ENCODE assay signal across 8 cellular contexts in the genomic region with DNA sequence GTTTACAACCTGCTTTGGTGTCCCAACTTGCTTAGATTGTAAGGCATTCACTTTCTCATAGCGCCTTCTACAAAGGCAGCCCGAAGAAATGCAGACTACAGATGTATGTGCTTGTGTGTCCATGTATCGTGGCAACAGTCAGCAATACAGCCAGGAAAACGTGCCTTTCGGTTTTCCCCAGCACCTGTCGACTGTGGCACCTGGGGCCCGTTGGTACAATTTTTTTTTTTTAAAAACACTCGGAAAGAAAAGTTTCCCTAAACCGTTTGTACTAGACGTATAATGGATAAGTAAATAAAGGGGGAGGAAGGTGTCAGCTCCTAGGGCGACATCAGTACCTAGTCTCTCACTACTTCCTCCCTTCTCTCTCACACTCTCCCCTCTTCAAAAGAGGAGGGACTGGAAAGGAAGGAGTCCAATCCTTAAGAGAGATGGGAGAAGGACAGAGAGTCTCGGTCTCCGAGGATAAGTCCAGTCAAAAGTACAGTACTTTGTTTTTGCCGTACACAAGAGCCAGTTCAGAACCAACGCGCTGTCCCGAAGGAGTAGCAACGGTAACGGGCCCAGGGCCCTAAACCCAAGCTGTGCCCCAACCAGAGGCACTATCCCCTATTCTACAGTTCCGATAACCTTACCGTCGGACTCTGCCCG. TPM values are rescaled to one million over a fixed set of nuclear protein-coding genes. Genes with fewer than 3 reads are reported as not detected.
A peak's percentile ranks its signal among the peaks of the same experiment; 100 is the strongest.
DNase-seq lines count a peak whose midpoint lies in the region; ATAC-seq and TF ChIP-seq lines count a peak whose summit lies in the region.

No MANE protein-coding gene starts in this region.

- H3K4me1 ChIP-seq in H9 (ENCODE audit: insufficient read depth, low read length) (no peaks in the 10 kb centered on the region), subcutaneous abdominal adipose tissue (ENCODE audit: control insufficient read depth in 5 of 5, insufficient read depth in 5 of 5, low read length in 5 of 5) (peaks cover 6 to 51% (median 40%) of the 10 kb centered on the region in 5 donors)

- H3K36me3 ChIP-seq in subcutaneous abdominal adipose tissue (ENCODE audit: control insufficient read depth in 5 of 5, insufficient read depth in 5 of 5, low read length in 5 of 5): peaks cover 15 to 24% (median 17%) of the 10 kb centered on the region in 5 donors

- H3K4me3 ChIP-seq in subcutaneous abdominal adipose tissue (ENCODE audit: low read depth in 1 of 5, low read length in 5 of 5): peak overlapping the region; percentile 99 to 100 (median 100)

- no peak overlapping the region for H4K91ac ChIP-seq in H9 (ENCODE audit: insufficient read length, low read depth, low read length)

- H3K14ac ChIP-seq in H9 (ENCODE audit: insufficient read depth, low read length): peak overlapping the region; percentile 86

- peak; percentile 24 for ATAC-seq in left colon

- H3K9ac ChIP-seq in H9 (ENCODE audit: extremely low read depth, insufficient read length, low read length) (peak overlapping the region; percentile 92), subcutaneous abdominal adipose tissue (ENCODE audit: low read length in 5 of 5) (peak overlapping the region; percentile 99 to 100 (median 100))

- H3K18ac ChIP-seq in H9 (ENCODE audit: insufficient read length, low read depth, low read length): peak overlapping the region; percentile 80

- no peak overlapping the region for H2BK12ac ChIP-seq in H9 (ENCODE audit: insufficient read length, low read depth, low read length)

- H3K4me1 Mint-ChIP-seq in H9: peaks cover 14 to 22% of the 10 kb centered on the region in 2 experiments

- peak overlapping the region; percentile 15 for H3K27ac ChIP-seq in H9 (ENCODE audit: insufficient read length, low read depth, low read length)
- peak overlapping the region; percentile 99 for H3K27ac ChIP-seq in subcutaneous abdominal adipose tissue (ENCODE audit: low read depth, low read length)

- no peak overlapping the region for H4K8ac ChIP-seq in H9 (replicated peaks; ENCODE audit: insufficient read length, low read depth, low read length)

- intact Hi-C loops in left colon (cut with DNase I, micrococcal nuclease): no loop called here

- H2BK20ac ChIP-seq in H9 (ENCODE audit: low read depth, low read length, poor library complexity, severe bottlenecking): no peak overlapping the region

- H3K4me3 Mint-ChIP-seq in H9: no peak overlapping the region

- H3K27me3 Mint-ChIP-seq in H9 (ENCODE audit: low read depth): no peaks in the 10 kb centered on the region

- H4K20me1 ChIP-seq in H9 (ENCODE audit: control insufficient read depth, insufficient read depth, insufficient read length): no peaks in the 10 kb centered on the region

- no peak overlapping the region for H3K27ac Mint-ChIP-seq in H9

- no peak for TF ChIP-seq CTCF in H9 (conservative IDR thresholded peaks at IDR 0.05)

- H2AK5ac ChIP-seq in H9 (ENCODE audit: insufficient read length, low read length): no peak overlapping the region

- H2BK15ac ChIP-seq in H9 (ENCODE audit: low read depth, low read length): no peak overlapping the region

- no peak overlapping the region for H3K4ac ChIP-seq in H9 (ENCODE audit: low read depth, low read length)

- H3K56ac ChIP-seq in H9 (ENCODE audit: insufficient read length, low read depth, low read length): no peak overlapping the region

- H3T11ph ChIP-seq in H9 (ENCODE audit: low read length): no peak overlapping the region

- no peak overlapping the region for H2AFZ ChIP-seq in H9 (ENCODE audit: low read length)

- H3K79me2 ChIP-seq in H9 (ENCODE audit: insufficient read depth, low read length): peaks cover 12% of the 10 kb centered on the region; the same call in 1 of the 2 replicates

- H3K23me2 ChIP-seq in H9 (ENCODE audit: insufficient read length, low read depth, low read length, poor library complexity, severe bottlenecking): peaks cover 7% of the 10 kb centered on the region

- H3K79me1 ChIP-seq in H9 (ENCODE audit: insufficient read depth, low read depth, low read length, poor library complexity, severe bottlenecking): peaks cover 6% of the 10 kb centered on the region

- H3K36me3 Mint-ChIP-seq in H9 (ENCODE audit: insufficient read depth in 1 of 3, low read depth in 3 of 3): peaks cover 6 to 36% (median 32%) of the 10 kb centered on the region in 3 experiments

- H4K5ac ChIP-seq in H9 (ENCODE audit: insufficient read length, low read depth, low read length): no peak overlapping the region

- DNase-seq in NCI-H1092 treated with DMSO at 0.1 percent for 48 hours (lab: John Stamatoyannopoulos, UW) (peak; percentile 18), NCI-H1092 (lab: John Stamatoyannopoulos, UW) (no peak), H9 (no peak), M059J (ENCODE audit: low read depth) (peak; percentile 71), SW480 (ENCODE audit: low spot score) (peak; percentile 79), cerebellar cortex (ENCODE audit: low spot score) (peak; percentile 43), left colon (peak; percentile 19 to 44)

- no peak overlapping the region for H3K23ac ChIP-seq in H9 (ENCODE audit: insufficient read length, low read depth, low read length)

- H3K9me3 ChIP-seq in H9 (ENCODE audit: control insufficient read depth, low read depth, low read length) (no peaks in the 10 kb centered on the region), subcutaneous abdominal adipose tissue (ENCODE audit: control insufficient read depth in 5 of 5, low read length in 5 of 5) (no peaks in the 10 kb centered on the region)

- no peak overlapping the region for H2BK120ac ChIP-seq in H9 (ENCODE audit: low read depth, low read length, poor library complexity, severe bottlenecking)

- H3K27me3 ChIP-seq in H9 (ENCODE audit: insufficient read depth, low read length): no peaks in the 10 kb centered on the region
- no peaks in the 10 kb centered on the region for H3K27me3 ChIP-seq in subcutaneous abdominal adipose tissue (ENCODE audit: control insufficient read depth in 5 of 5, insufficient read depth in 4 of 5, low read length in 5 of 5)

- H2BK5ac ChIP-seq in H9 (ENCODE audit: insufficient read length, low read length): no peak overlapping the region

- no CpG with 5 or more reads among the region's 23 CpGs for WGBS in H9 (ENCODE audit: extremely low coverage, insufficient read length, low lambda C conversion rate)

- peak overlapping the region; percentile 92 for H3K4me2 ChIP-seq in H9 (ENCODE audit: insufficient read depth, insufficient read length, low read length)

- no peaks in the 10 kb centered on the region for H3K9me3 Mint-ChIP-seq in H9

RNA-seq across cellular contexts. Expression of a gene that starts 0.8 kb away (rescaled TPM):
- total RNA-seq in H9 (2021) (37.6 and 40.9 TPM in 2 replicates), left colon (10 to 100 TPM; 59.0 to 64.7 TPM)
- total RNA-seq in M059J (2014; rRNA removed; shearing (Covaris generic)): 21.2 and 34.0 TPM in 2 replicates

Comparison
In these comparisons a context has a peak if more than half of its experiments do, and no peak if none do; other contexts are left out.
1. DNase-seq: peak in NCI-H1092 treated with DMSO at 0.1 percent for 48 hours (single experiment), M059J (single experiment), SW480 (single experiment), cerebellar cortex (single experiment) and left colon (2 of 2); none in NCI-H1092 (single experiment) and H9 (single experiment).